8 cellular contexts compared by ENCODE assay signal in the genomic region with DNA sequence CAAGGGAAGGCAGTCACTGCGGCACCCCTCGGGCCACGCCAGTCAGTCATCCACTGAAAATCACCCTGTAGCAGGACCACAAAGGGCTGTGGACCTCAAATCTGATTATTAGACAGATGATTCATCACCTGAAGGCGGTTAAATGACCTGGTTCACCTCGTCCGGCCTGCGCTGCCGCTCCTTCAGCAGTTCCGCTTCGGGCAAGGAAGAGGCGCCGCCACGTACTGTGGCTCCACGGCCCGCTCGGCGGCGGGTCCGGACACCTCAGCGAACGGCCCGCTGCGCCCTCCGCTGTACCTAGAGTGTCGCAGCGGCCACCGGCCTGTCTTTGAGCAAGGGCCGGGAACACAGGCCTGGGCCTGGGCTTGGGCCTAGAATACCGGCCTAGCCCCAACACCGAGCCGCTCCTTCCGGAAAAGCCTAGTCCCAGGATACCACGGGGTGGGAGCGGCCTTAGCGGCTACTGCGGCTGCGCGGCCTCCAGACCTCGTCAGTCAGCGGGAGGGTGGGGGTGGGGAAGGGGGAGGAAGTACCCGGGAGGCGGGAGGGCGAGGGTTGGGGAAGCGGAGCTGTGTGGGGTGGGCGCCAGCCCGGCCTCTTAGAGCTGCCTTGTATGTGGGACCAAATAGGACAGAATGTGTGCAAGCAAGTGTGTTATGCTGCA. TPM values are rescaled to one million over a fixed set of nuclear protein-coding genes. Genes with fewer than 3 reads are reported as not detected.
A peak's percentile ranks its signal among the peaks of the same experiment; 100 is the strongest.
DNase-seq lines count a peak whose midpoint lies in the region; ATAC-seq and TF ChIP-seq lines count a peak whose summit lies in the region.

A gene with protein sequence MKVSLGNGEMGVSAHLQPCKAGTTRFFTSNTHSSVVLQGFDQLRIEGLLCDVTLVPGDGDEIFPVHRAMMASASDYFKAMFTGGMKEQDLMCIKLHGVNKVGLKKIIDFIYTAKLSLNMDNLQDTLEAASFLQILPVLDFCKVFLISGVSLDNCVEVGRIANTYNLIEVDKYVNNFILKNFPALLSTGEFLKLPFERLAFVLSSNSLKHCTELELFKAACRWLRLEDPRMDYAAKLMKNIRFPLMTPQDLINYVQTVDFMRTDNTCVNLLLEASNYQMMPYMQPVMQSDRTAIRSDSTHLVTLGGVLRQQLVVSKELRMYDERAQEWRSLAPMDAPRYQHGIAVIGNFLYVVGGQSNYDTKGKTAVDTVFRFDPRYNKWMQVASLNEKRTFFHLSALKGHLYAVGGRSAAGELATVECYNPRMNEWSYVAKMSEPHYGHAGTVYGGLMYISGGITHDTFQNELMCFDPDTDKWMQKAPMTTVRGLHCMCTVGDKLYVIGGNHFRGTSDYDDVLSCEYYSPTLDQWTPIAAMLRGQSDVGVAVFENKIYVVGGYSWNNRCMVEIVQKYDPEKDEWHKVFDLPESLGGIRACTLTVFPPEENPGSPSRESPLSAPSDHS (minus strand): TSS at position 436 of the 664 bp plus-strand sequence. CDS start 545 bp downstream, outside the sequence.

- DNase-seq in AG08396 (ENCODE audit: low spot score) (peak; percentile 96), NCI-H446 (lab: John Stamatoyannopoulos, UW) (peak; percentile 92 to 94), dorsolateral prefrontal cortex (peak; percentile 86 to 94 (median 90)), right lobe of liver (peak; percentile 94 to 95 (median 95))
- DNase-seq in activated CD4-positive, alpha-beta T cell treated with anti-CD3 and anti-CD28 coated beads, Interleukin-2, amount 50 U/mL, for 4 hours: peak; percentile 77 to 85
- DNase-seq in stimulated activated CD4-positive, alpha-beta T cell treated with anti-CD3 and anti-CD28 coated beads, Interleukin-4, amount 100 ng/mL, for 24 hours: peak; percentile 89

- peak in 24 of 56 donors; percentile 4 to 46 (median 21) for TF ChIP-seq CTCF in dorsolateral prefrontal cortex (IDR thresholded peaks at IDR 0.05 in 54 of 56, conservative IDR thresholded peaks at IDR 0.05 in 2 of 56; ENCODE audit: low read depth in 1 of 56, partially characterized antibody in 56 of 56)
- no peak for TF ChIP-seq CTCF in right lobe of liver (IDR thresholded peaks at IDR 0.05)

- intact Hi-C loops in dorsolateral prefrontal cortex (cut with DNase I) (loop anchor here (2.0 to 5.0 kb wide), 3 partner anchors 62 to 467 kb away; a partner anchor contains a TSS), right lobe of liver (cut with DNase I) (no loop called here)

- peak; percentile 84 for ATAC-seq in HG03196 (IDR thresholded peaks at IDR 0.05; ENCODE audit: unreplicated experiment)
- ATAC-seq in right lobe of liver: peak; percentile 98 to 99 (median 99)

- WGBS in right lobe of liver (ENCODE audit: insufficient coverage, low coverage, low lambda C conversion rate, missing lambda C conversion rate): 0% methylated on average over 5 of the region's 46 CpGs

- H3K27me3 ChIP-seq in dorsolateral prefrontal cortex (no peaks in the 10 kb centered on the region), right lobe of liver (no peaks in the 10 kb centered on the region)

- in situ Hi-C loops in GM18951 (cut with MboI; ENCODE audit: low sequenced_read_pairs, unreplicated experiment): loop anchor here (5.0 kb wide), 1 partner anchor 62 kb away; no protein-coding TSS in a partner anchor

- H3K4me3 ChIP-seq in dorsolateral prefrontal cortex (peak within 1 kb of the TSS; percentile 61 to 98 (median 89)), right lobe of liver (peak within 1 kb of the TSS; percentile 75 to 91 (median 77))

- H3K4me1 ChIP-seq in right lobe of liver: peaks cover 0 to 34% (median 12%) of the 10 kb centered on the region in 4 donors

- no peaks in the 10 kb centered on the region for H3K36me3 ChIP-seq in right lobe of liver

- H3K27ac ChIP-seq in dorsolateral prefrontal cortex: peak within 1 kb of the TSS; percentile 73 to 98 (median 93)
- H3K27ac ChIP-seq in right lobe of liver: peak within 1 kb of the TSS; percentile 91 to 98 (median 97)

- no peaks in the 10 kb centered on the region for H3K9me3 ChIP-seq in right lobe of liver

- TF ChIP-seq POLR2A in GM18951 (IDR thresholded peaks at IDR 0.05; ENCODE audit: extremely low read depth, insufficient read depth, insufficient read length) (peak; percentile 81), right lobe of liver (IDR thresholded peaks at IDR 0.05) (peak; percentile 66)

RNA-seq across cellular contexts. Expression of the gene that starts here (rescaled TPM):
- total RNA-seq in dorsolateral prefrontal cortex: 10 to 100 TPM; 15.6 to 29.5 (median 24.9) TPM
- 10 to 100 TPM in 2 of 6 experiments, 1 to 10 TPM in 4; 5.9 to 11.7 (median 8.7) TPM for total RNA-seq in right lobe of liver

Comparison
In these comparisons a context has a peak if more than half of its experiments do, and no peak if none do; other contexts are left out.
1. Peak in every context shown above with its lines: DNase-seq, ATAC-seq, H3K4me3 ChIP-seq and H3K27ac ChIP-seq.
2. intact Hi-C loops: an anchor here in dorsolateral prefrontal cortex (2.0 to 5.0 kb wide); none called in right lobe of liver.